33 cellular contexts compared by ENCODE assay signal in genomic region chr1:227718932-227719331, GRCh38.
"Had no signal": no experiment of that assay in that cellular context is flagged by ENCODE, and none has a peak within 500 bp of the region (broad histone marks: within the 10 kb centered on the region; RNA-seq: fewer than 3 reads in every experiment).

No MANE protein-coding gene starts in this region.

- H3K4me1 ChIP-seq: adrenal gland, ascending aorta, body of pancreas, breast epithelium had no signal

- H3K27me3 ChIP-seq: adrenal gland, ascending aorta, body of pancreas, brain microvascular endothelial cell, breast epithelium, cardiac muscle cell had no signal

- H3K27ac ChIP-seq: adrenal gland, ascending aorta, body of pancreas, brain microvascular endothelial cell, breast epithelium, cardiac muscle cell had no signal

- H3K9me3 ChIP-seq: adrenal gland had no signal

- H3K4me3 ChIP-seq: adrenal gland, ascending aorta, body of pancreas, breast epithelium, cardiac muscle cell had no signal

- H3K36me3 ChIP-seq: adrenal gland, ascending aorta, brain microvascular endothelial cell, breast epithelium, cardiac muscle cell had no signal

- DNase-seq: activated effector memory CD4-positive, alpha-beta T cell treated with anti-CD3 and anti-CD28 coated beads, Interleukin-2, amount 50 U/mL, for 16 hours; activated effector memory CD4-positive, alpha-beta T cell treated with Interleukin-2 at 50 U/mL for 16 hours; activated gamma-delta T cell; activated gamma-delta T cell treated with Interleukin-2 at 50 U/mL for 16 hours; activated naive CD4-positive, alpha-beta T cell; activated naive CD4-positive, alpha-beta T cell treated with anti-CD3 and anti-CD28 coated beads for 36 hours; activated naive CD4-positive, alpha-beta T cell treated with anti-CD3 and anti-CD28 coated beads, Interleukin-2, amount 10 ng/mL, durations not matched to agents 7 days and 5 days; activated naive CD4-positive, alpha-beta T cell treated with anti-CD3 and anti-CD28 coated beads, Interleukin-2, amount 50 U/mL, for 16 hours; activated naive CD4-positive, alpha-beta T cell treated with Interleukin-2 at 50 U/mL for 16 hours; activated naive CD8-positive, alpha-beta T cell treated with anti-CD3 and anti-CD28 coated beads for 36 hours; activated naive CD8-positive, alpha-beta T cell treated with anti-CD3 and anti-CD28 coated beads, Interleukin-2, amount 10 ng/mL, durations not matched to agents 7 days and 5 days; activated naive CD8-positive, alpha-beta T cell treated with anti-CD3 and anti-CD28 coated beads, Interleukin-2, amount 50 U/mL, for 24 hours; activated T-cell treated with anti-CD3 and anti-CD28 coated beads, Interleukin-2, amount 50 U/mL, for 24 hours; activated T-cell treated with anti-CD3 and anti-CD28 coated beads, Interleukin-2, amount 50 U/mL, for 4 hours; activated T-cell treated with anti-CD3 and anti-CD28 coated beads, Interleukin-2, amount 50 U/mL, for 48 hours; activated T-cell treated with anti-CD3 and anti-CD28 coated beads, Interleukin-2, amount 50 U/mL, for 72 hours; adrenal gland; amniotic stem cell; amygdala; anterior cingulate cortex; aorta; body of pancreas; brain microvascular endothelial cell; caudate nucleus; central memory CD4-positive, alpha-beta T cell; cerebellar nuclear complex had no signal

- ATAC-seq: activated naive CD4-positive, alpha-beta T cell treated with anti-CD3 and anti-CD28 coated beads, Interleukin-2, amount 50 U/mL, for 72 hours; activated naive CD8-positive, alpha-beta T cell treated with anti-CD3 and anti-CD28 coated beads, Interleukin-2, amount 50 U/mL, for 24 hours; activated T-cell treated with anti-CD3 and anti-CD28 coated beads, Interleukin-2, amount 50 U/mL, for 4 hours; activated T-cell treated with anti-CD3 and anti-CD28 coated beads, Interleukin-2, amount 50 U/mL, for 72 hours; activated T-helper 17 cell treated with anti-CD3 and anti-CD28 coated beads, Interleukin-2, amount 50 U/mL, for 72 hours; body of pancreas had no signal

- FAIRE-seq: astrocyte, bronchial epithelial cell had no signal
